ENCODE assay signal across 2 cellular contexts in genomic region chr3:70982700-70983140, GRCh38.
TF ChIP-seq lines count a peak whose summit lies in the region.

No MANE protein-coding gene starts in this region.

TF ChIP-seq in HCT116, 20 proteins besides CTCF, POLR2A, EP300 and RAD21 (continued from another document):
- TF ChIP-seq JUND (IDR thresholded peaks at IDR 0.05) (peak; percentile 67), EZH2phosphoT487 (IDR thresholded peaks at IDR 0.05; ENCODE audit: borderline replicate concordance) (no peak), ELF1 (IDR thresholded peaks at IDR 0.05; ENCODE audit: borderline replicate concordance, low read depth) (no peak), REST (IDR thresholded peaks at IDR 0.05; ENCODE audit: low read depth) (no peak), FOSL1 (IDR thresholded peaks at IDR 0.05; ENCODE audit: low read depth) (peak; percentile 46; the same call in 1 of the 2 replicates), ZBTB33 (IDR thresholded peaks at IDR 0.05; ENCODE audit: extremely low read depth, insufficient replicate concordance, low read length) (no peak)

TF ChIP-seq in HepG2, 621 proteins besides CTCF, POLR2A, EP300 and RAD21 (continued from another document):
- no peak for TF ChIP-seq ZBED4 (CRISPR knock-in tag; IDR thresholded peaks at IDR 0.05; ENCODE audit: borderline replicate concordance)
- TF ChIP-seq AHR (CRISPR knock-in tag; IDR thresholded peaks at IDR 0.05) = no peak
- no peak for TF ChIP-seq HNRNPH1 (optimal IDR thresholded peaks at IDR 0.05; ENCODE audit: low read depth, low read length)
